In genomic region chr15:89107984-89108383, GRCh38 we compare ENCODE assay signal across 13 cellular contexts. TPM values are rescaled to one million over a fixed set of nuclear protein-coding genes. Genes with fewer than 3 reads are reported as not detected.
DNase-seq lines count a peak whose midpoint lies in the region; ATAC-seq, FAIRE-seq and TF ChIP-seq lines count a peak whose summit lies in the region.
"Had no signal": no experiment of that assay in that cellular context is flagged by ENCODE, and none has a peak within 500 bp of the region (broad histone marks: within the 10 kb centered on the region; RNA-seq: fewer than 3 reads in every experiment).

No MANE protein-coding gene starts in this region.

- H3K27me3 Mint-ChIP-seq in astrocyte (ENCODE audit: low read depth, unreplicated experiment) (no peaks in the 10 kb centered on the region), type B pancreatic cell (no peaks in the 10 kb centered on the region)

- ATAC-seq in heart left ventricle (no peak), Right ventricle myocardium inferior (no peak), left lung (peak; percentile 51), HG03354 (IDR thresholded peaks at IDR 0.05; ENCODE audit: poor library complexity, severe bottlenecking, unreplicated experiment) (no peak)
- ATAC-seq: activated CD4-positive, CD25-positive, alpha-beta regulatory T cell treated with anti-CD3 and anti-CD28 coated beads, Interleukin-2, amount 50 U/mL, for 24 hours had no signal

- WGBS in heart left ventricle, 4 donors, result 77 to 85% (median 80%) methylated on average over 5 of the region's 5 CpGs

- H3K27ac ChIP-seq in heart left ventricle (peak overlapping the region in 11 of 12 donors; percentile 5 to 97 (median 88)), astrocyte (ENCODE audit: low read depth, low read length) (no peak overlapping the region), left lung (peak overlapping the region in 1 of 2 donors; percentile 9)

- no peak for TF ChIP-seq POLR2A in heart left ventricle (IDR thresholded peaks at IDR 0.05)

- H3K4me1 ChIP-seq in heart left ventricle (peaks cover 3 to 86% (median 56%) of the 10 kb centered on the region in 12 donors), astrocyte (ENCODE audit: insufficient read depth, low read length) (peaks cover 29% of the 10 kb centered on the region), left lung (peaks cover 23 to 64% of the 10 kb centered on the region in 2 donors)

- no peak overlapping the region for H2AFZ ChIP-seq in astrocyte (ENCODE audit: low read depth, low read length)

- no peaks in the 10 kb centered on the region for H3K9me3 Mint-ChIP-seq in astrocyte (ENCODE audit: unreplicated experiment)
- no peaks in the 10 kb centered on the region for H3K9me3 Mint-ChIP-seq in type B pancreatic cell
- H3K9me3 Mint-ChIP-seq: activated T-cell treated with anti-CD3 and anti-CD28 coated beads, Interleukin-2, amount 50 U/mL, for 72 hours had no signal

- H3K36me3 ChIP-seq in heart left ventricle, result peaks cover 0 to 20% (median 0%) of the 10 kb centered on the region in 9 donors
- peaks cover 2% of the 10 kb centered on the region for H3K36me3 ChIP-seq in astrocyte (ENCODE audit: insufficient read depth, low read length)
- peaks cover 0 to 35% of the 10 kb centered on the region in 2 donors for H3K36me3 ChIP-seq in left lung

- H3K4me2 ChIP-seq in astrocyte (ENCODE audit: low read length), result no peak overlapping the region

- TF ChIP-seq CTCF in heart left ventricle (IDR thresholded peaks at IDR 0.05) (no peak), astrocyte (IDR thresholded peaks at IDR 0.05; ENCODE audit: insufficient read depth, low read depth, low read length) (no peak), left lung (IDR thresholded peaks at IDR 0.05) (no peak), type B pancreatic cell (conservative IDR thresholded peaks at IDR 0.05) (no peak)

- H3K9ac ChIP-seq in astrocyte (ENCODE audit: low read length), result no peak overlapping the region

- H3K4me3 ChIP-seq in heart left ventricle, result no peak overlapping the region
- H3K4me3 ChIP-seq in astrocyte (ENCODE audit: insufficient read depth, low read depth, low read length), result no peak overlapping the region
- no peak overlapping the region for H3K4me3 ChIP-seq in left lung

- intact Hi-C loops in heart left ventricle (cut with DNase I) (loop anchor here in 1 of 10 donors (10.0 kb wide), 1 partner anchor 47 kb away; no protein-coding TSS in a partner anchor), Right ventricle myocardium inferior (cut with DNase I) (no loop called here), left lung (cut with DNase I) (no loop called here)

- no peak for FAIRE-seq in astrocyte (lab: Jason Lieb, UNC)

- no peaks in the 10 kb centered on the region for H3K27me3 ChIP-seq in heart left ventricle
- no peaks in the 10 kb centered on the region for H3K27me3 ChIP-seq in astrocyte (ENCODE audit: insufficient read depth, low read length)
- no peaks in the 10 kb centered on the region for H3K27me3 ChIP-seq in left lung

- H3K9me3 ChIP-seq in heart left ventricle, result no peaks in the 10 kb centered on the region
- H3K9me3 ChIP-seq in astrocyte (ENCODE audit: insufficient read depth, low read depth, low read length), result no peaks in the 10 kb centered on the region
- no peaks in the 10 kb centered on the region for H3K9me3 ChIP-seq in left lung

- H3K4me1 Mint-ChIP-seq in astrocyte (ENCODE audit: low read depth, unreplicated experiment) (peaks cover 33% of the 10 kb centered on the region), type B pancreatic cell (ENCODE audit: unreplicated experiment) (peaks cover 39% of the 10 kb centered on the region)

- H3K79me2 ChIP-seq in astrocyte (ENCODE audit: insufficient read depth, low read length), result peaks cover 58% of the 10 kb centered on the region

- no peak overlapping the region for H3K4me3 Mint-ChIP-seq in astrocyte (ENCODE audit: unreplicated experiment)
- no peak overlapping the region for H3K4me3 Mint-ChIP-seq in type B pancreatic cell
- H3K4me3 Mint-ChIP-seq: activated T-cell treated with anti-CD3 and anti-CD28 coated beads, Interleukin-2, amount 50 U/mL, for 72 hours had no signal

- DNase-seq in heart left ventricle, result no peak
- no peak for DNase-seq in Right ventricle myocardium inferior (ENCODE audit: missing footprints)
- no peak for DNase-seq in astrocyte (ENCODE audit: low read depth)
- DNase-seq in left lung, result no peak
- no peak for DNase-seq in type B pancreatic cell (ENCODE audit: extremely low spot score, unreplicated experiment)
- no peak for DNase-seq in NK-92 (lab: John Stamatoyannopoulos, UW; ENCODE audit: unreplicated experiment)
- no peak for DNase-seq in pons (ENCODE audit: low spot score)
- DNase-seq: activated T-cell treated with anti-CD3 and anti-CD28 coated beads, Interleukin-2, amount 50 U/mL, for 72 hours; mesenchymal stem cell; NCI-H1694 treated with DMSO at 0.1 percent for 48 hours; NCI-H774 had no signal

- H4K20me1 ChIP-seq in astrocyte (ENCODE audit: insufficient read depth, low read length), result peaks cover 5% of the 10 kb centered on the region

- peaks cover 5% of the 10 kb centered on the region for H3K36me3 Mint-ChIP-seq in astrocyte (ENCODE audit: low read depth, unreplicated experiment)
- no peaks in the 10 kb centered on the region for H3K36me3 Mint-ChIP-seq in type B pancreatic cell

- H3K27ac Mint-ChIP-seq in astrocyte (ENCODE audit: unreplicated experiment), result peak overlapping the region; percentile 34
- H3K27ac Mint-ChIP-seq in type B pancreatic cell, result peak overlapping the region; percentile 18
- H3K27ac Mint-ChIP-seq: activated T-cell treated with anti-CD3 and anti-CD28 coated beads, Interleukin-2, amount 50 U/mL, for 72 hours had no signal

RNA-seq across cellular contexts. Expression of gene ABHD2, which starts 19.7 kb away (rescaled TPM):
- total RNA-seq in heart left ventricle (100 to 1,000 TPM in 6 of 9 donors, 10 to 100 TPM in 3; 53.4 to 243 (median 128) TPM), Right ventricle myocardium inferior (69.9 TPM), astrocyte (41.3 and 50.3 TPM in 2 replicates), left lung (100 to 1,000 TPM; 214 to 231 TPM), type B pancreatic cell (ENCODE audit: low replicate concordance) (55.4 and 63.9 TPM in 2 replicates)
- polyA plus RNA-seq in heart left ventricle, result 100 to 1,000 TPM in 1 of 2 donors, 1 to 10 TPM in 1; 8.6 to 112 TPM
